ENCODE assay signal across 22 cellular contexts in the genomic region with DNA sequence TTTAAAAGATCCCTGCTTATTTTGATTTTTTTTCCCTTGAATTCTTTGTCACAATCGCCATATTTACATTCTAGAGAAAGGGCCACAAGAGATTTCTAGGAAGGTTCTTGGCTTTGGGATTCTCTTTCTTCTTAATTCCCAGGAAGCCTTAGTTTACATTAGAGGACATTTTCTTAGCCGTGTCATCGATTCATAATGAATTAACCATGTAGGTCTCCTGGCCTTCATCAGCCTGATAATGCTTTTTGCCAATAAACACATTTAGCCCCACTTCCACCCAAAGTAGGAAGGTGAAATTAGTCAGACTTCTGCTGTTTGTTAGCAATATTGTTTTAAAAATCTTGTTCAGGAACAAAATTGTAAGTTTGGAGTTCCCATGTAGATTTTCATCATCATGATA.
"Had no signal": no experiment of that assay in that cellular context is flagged by ENCODE, and none has a peak within 500 bp of the region (broad histone marks: within the 10 kb centered on the region; RNA-seq: fewer than 3 reads in every experiment).

No MANE protein-coding gene starts in this region.

- H3K9me3 Mint-ChIP-seq: memory B cell; nephron progenitor cell; stimulated activated naive B cell treated with anti-CD40 and anti-IgM and Interleukin-4, amounts not matched to agents 10 μg/mL and 1 μg/mL and 100 μg/mL, for 72 hours; stimulated activated naive CD8-positive, alpha-beta T cell treated with anti-CD3 and anti-CD28 coated beads, Interleukin-15, amount 100 ng/mL, for 72 hours had no signal

- H3K4me1 Mint-ChIP-seq: memory B cell; stimulated activated naive B cell treated with anti-CD40 and anti-IgM and Interleukin-4, amounts not matched to agents 10 μg/mL and 1 μg/mL and 100 μg/mL, for 72 hours had no signal

- DNase-seq: dorsolateral prefrontal cortex; effector CD8-positive, alpha-beta T cell; esophagus squamous epithelium; foreskin fibroblast; kidney; left cardiac atrium; left ventricle myocardium inferior; lower lobe of right lung; midbrain; nephron progenitor cell; posterior cingulate gyrus; stimulated activated CD4-positive, alpha-beta T cell treated with anti-CD3 and anti-CD28 coated beads, Interleukin-2, amount 100 ng/mL, for 24 hours; stimulated activated CD4-positive, alpha-beta T cell treated with anti-CD3 and anti-CD28 coated beads, Interleukin-4, amount 100 ng/mL, for 4 hours; stimulated activated naive B cell treated with anti-CD40 and anti-IgM and Interleukin-4, amounts not matched to agents 10 μg/mL and 1 μg/mL and 100 μg/mL, for 72 hours; stimulated activated naive CD8-positive, alpha-beta T cell treated with anti-CD3 and anti-CD28 coated beads, Interleukin-15, amount 100 ng/mL, for 72 hours; testis had no signal

- H3K27me3 Mint-ChIP-seq: memory B cell; stimulated activated naive B cell treated with anti-CD40 and anti-IgM and Interleukin-4, amounts not matched to agents 10 μg/mL and 1 μg/mL and 100 μg/mL, for 72 hours; stimulated activated naive CD8-positive, alpha-beta T cell treated with anti-CD3 and anti-CD28 coated beads, Interleukin-15, amount 100 ng/mL, for 72 hours had no signal

- H3K4me3 Mint-ChIP-seq: memory B cell; nephron progenitor cell; stimulated activated naive B cell treated with anti-CD40 and anti-IgM and Interleukin-4, amounts not matched to agents 10 μg/mL and 1 μg/mL and 100 μg/mL, for 72 hours; stimulated activated naive CD8-positive, alpha-beta T cell treated with anti-CD3 and anti-CD28 coated beads, Interleukin-15, amount 100 ng/mL, for 72 hours had no signal

- H3K36me3 ChIP-seq: esophagus squamous epithelium, lower lobe of right lung, tibial nerve had no signal

- H3K27ac Mint-ChIP-seq: memory B cell; stimulated activated naive B cell treated with anti-CD40 and anti-IgM and Interleukin-4, amounts not matched to agents 10 μg/mL and 1 μg/mL and 100 μg/mL, for 72 hours; stimulated activated naive CD8-positive, alpha-beta T cell treated with anti-CD3 and anti-CD28 coated beads, Interleukin-15, amount 100 ng/mL, for 72 hours had no signal

- H3K36me3 Mint-ChIP-seq: memory B cell; stimulated activated naive B cell treated with anti-CD40 and anti-IgM and Interleukin-4, amounts not matched to agents 10 μg/mL and 1 μg/mL and 100 μg/mL, for 72 hours had no signal

- H3K4me3 ChIP-seq: coronary artery, dorsolateral prefrontal cortex, esophagus squamous epithelium, gastroesophageal sphincter, left ventricle myocardium inferior, lower lobe of right lung, testis, tibial nerve had no signal

- H3K4me1 ChIP-seq: gastroesophageal sphincter, left ventricle myocardium inferior, lower lobe of right lung, tibial nerve had no signal

- H3K27ac ChIP-seq: coronary artery, dorsolateral prefrontal cortex, epithelial cell of prostate, esophagus squamous epithelium, gastroesophageal sphincter, left ventricle myocardium inferior, lower lobe of right lung, testis, tibial nerve had no signal

- H3K27me3 ChIP-seq: dorsolateral prefrontal cortex, esophagus squamous epithelium, gastroesophageal sphincter, testis, tibial nerve had no signal

- H3K9me3 ChIP-seq: esophagus squamous epithelium, gastroesophageal sphincter, left ventricle myocardium inferior, lower lobe of right lung, testis, tibial nerve had no signal

- FAIRE-seq: endometrium, kidney had no signal
